Comparison of ENCODE assay signal across 17 cellular contexts in genomic region chr5:61298580-61298979, GRCh38. TPM values are rescaled to one million over a fixed set of nuclear protein-coding genes. Genes with fewer than 3 reads are reported as not detected.
DNase-seq lines count a peak whose midpoint lies in the region; ATAC-seq, FAIRE-seq and TF ChIP-seq lines count a peak whose summit lies in the region.
"Had no signal": no experiment of that assay in that cellular context is flagged by ENCODE, and none has a peak within 500 bp of the region (broad histone marks: within the 10 kb centered on the region; RNA-seq: fewer than 3 reads in every experiment).

No MANE protein-coding gene starts in this region.

- H3K4me3 ChIP-seq in PC-3 (ENCODE audit: low read length) (peak overlapping the region; percentile 11; the same call in 1 of the 2 replicates), bronchial epithelial cell (ENCODE audit: low read depth, low read length) (no peak overlapping the region), mesenchymal stem cell (ENCODE audit: insufficient read depth in 1 of 2, low read depth in 1 of 2, low read length in 2 of 2) (no peak overlapping the region)
- H3K4me3 ChIP-seq: lung, sigmoid colon, SK-N-MC, tibial nerve had no signal

- H3K4ac ChIP-seq in mesenchymal stem cell (ENCODE audit: low read depth in 1 of 2, low read length in 2 of 2) = peak overlapping the region; percentile 2 to 77

- TF ChIP-seq CTCF in PC-3 (conservative IDR thresholded peaks at IDR 0.05; ENCODE audit: low read depth, low read length) (no peak), bronchial epithelial cell (IDR thresholded peaks at IDR 0.05; ENCODE audit: insufficient read depth, low read length, severe bottlenecking) (no peak)

- H2BK15ac ChIP-seq in mesenchymal stem cell (ENCODE audit: low read depth, poor library complexity, severe bottlenecking) = peak overlapping the region; percentile 78

- H3K36me3 ChIP-seq in PC-3 (ENCODE audit: low read depth, low read length) (0 out of 2 replicates have a peak, but pooled peaks cover 3% of the 10 kb centered on the region), bronchial epithelial cell (ENCODE audit: control insufficient read depth, insufficient read depth, low read length) (no peaks in the 10 kb centered on the region), mesenchymal stem cell (ENCODE audit: control insufficient read depth in 1 of 2, insufficient read depth in 2 of 2, low read depth in 1 of 2, low read length in 2 of 2) (peaks cover 0 to 8% of the 10 kb centered on the region in 2 experiments)
- H3K36me3 ChIP-seq: sigmoid colon, tibial nerve had no signal

- peak overlapping the region; percentile 54 for H2BK120ac ChIP-seq in mesenchymal stem cell (ENCODE audit: low read depth, low read length)

- peaks cover 48% of the 10 kb centered on the region for H3K4me1 ChIP-seq in PC-3 (ENCODE audit: insufficient read depth, low read length)
- peaks cover 18% of the 10 kb centered on the region for H3K4me1 ChIP-seq in mesenchymal stem cell (ENCODE audit: control insufficient read depth, insufficient read depth, low read depth, low read length)

- H3K4me3 Mint-ChIP-seq in activated CD4-positive, alpha-beta T cell treated with anti-CD3 and anti-CD28 coated beads, Interleukin-2, amount 10 ng/mL, durations not matched to agents 7 days and 5 days = no peak overlapping the region
- H3K4me3 Mint-ChIP-seq: activated CD4-positive, alpha-beta memory T cell treated with anti-CD3 and anti-CD28 coated beads, Interleukin-2, amount 10 ng/mL, durations not matched to agents 7 days and 5 days; dendritic cell treated with granulocyte-macrophage colony-stimulating factor and Interleukin-4, amounts not matched to agents 40 ng/mL and 50 ng/mL, for 4 days; neural crest cell had no signal

- CTCF ChIA-PET in PC-3 (lab: Charles Lee) = no interaction called here
- CTCF ChIA-PET in activated CD4-positive, alpha-beta T cell treated with anti-CD3 and anti-CD28 coated beads, Interleukin-2, amount 10 ng/mL, durations not matched to agents 7 days and 5 days (lab: Charles Lee) = interaction anchor here (1.0 kb wide), 1 partner anchor 14 kb away, joined by 3 read pairs; no protein-coding TSS in a partner anchor

- H3K4me2 ChIP-seq in PC-3 (ENCODE audit: low read length) (peak overlapping the region; percentile 39), mesenchymal stem cell (ENCODE audit: low read length, poor library complexity, severe bottlenecking) (no peak overlapping the region)

- FAIRE-seq in bronchial epithelial cell (lab: Jason Lieb, UNC) = peak; percentile 55

- H3K9ac ChIP-seq in PC-3 (ENCODE audit: low read length) (no peak overlapping the region), mesenchymal stem cell (ENCODE audit: low read length) (no peak overlapping the region)

- peak overlapping the region in 1 of 2 experiments; percentile 88 for H3K18ac ChIP-seq in mesenchymal stem cell (ENCODE audit: low read depth in 1 of 2, low read length in 2 of 2)

- H3K14ac ChIP-seq in mesenchymal stem cell (ENCODE audit: low read length in 2 of 2) = no peak overlapping the region

- no peaks in the 10 kb centered on the region for H3K9me2 ChIP-seq in PC-3 (replicated peaks; ENCODE audit: low read length)

- H3K9me3 ChIP-seq in PC-3 (ENCODE audit: low read length) (no peaks in the 10 kb centered on the region), mesenchymal stem cell (ENCODE audit: control insufficient read depth, low read length) (no peaks in the 10 kb centered on the region)
- H3K9me3 ChIP-seq: sigmoid colon, tibial nerve had no signal

- DNase-seq in DMS53 (lab: John Stamatoyannopoulos, UW) (peak; percentile 46), PC-3 (peak; percentile 81), bronchial epithelial cell (ENCODE audit: low read depth) (peak; percentile 95), mesenchymal stem cell (peak; percentile 76), inferior parietal cortex (ENCODE audit: extremely low spot score) (no peak), NCI-H1417 treated with DMSO at 0.1 percent for 48 hours (lab: John Stamatoyannopoulos, UW) (no peak)
- DNase-seq in activated CD4-positive, alpha-beta T cell treated with anti-CD3 and anti-CD28 coated beads, Interleukin-2, amount 10 ng/mL, durations not matched to agents 7 days and 5 days = no peak
- DNase-seq: activated CD4-positive, alpha-beta memory T cell treated with anti-CD3 and anti-CD28 coated beads, Interleukin-2, amount 10 ng/mL, durations not matched to agents 7 days and 5 days; NCI-H2029; NK-92 treated with Interleukin-12 subunit alpha and Interleukin-12 subunit beta, amount 100 ng/mL, for 24 hours; sigmoid colon had no signal

- no peaks in the 10 kb centered on the region for H3K79me1 ChIP-seq in mesenchymal stem cell (replicated peaks; ENCODE audit: low read length, poor library complexity, severe bottlenecking)

- intact Hi-C loops in PC-3 (cut with micrococcal nuclease) = no loop called here

- no peak overlapping the region for H3K23ac ChIP-seq in mesenchymal stem cell (ENCODE audit: low read length in 2 of 2)

- H2AFZ ChIP-seq in PC-3 (ENCODE audit: low read length) = no peak overlapping the region
- H2AFZ ChIP-seq in mesenchymal stem cell (ENCODE audit: low read depth, low read length) = peak overlapping the region; percentile 8

- no peak overlapping the region for H2BK5ac ChIP-seq in mesenchymal stem cell (ENCODE audit: low read depth, low read length, poor library complexity, severe bottlenecking)

- peaks cover 5% of the 10 kb centered on the region for H3K4me1 Mint-ChIP-seq in activated CD4-positive, alpha-beta T cell treated with anti-CD3 and anti-CD28 coated beads, Interleukin-2, amount 10 ng/mL, durations not matched to agents 7 days and 5 days

- no peaks in the 10 kb centered on the region for H3K27me3 ChIP-seq in PC-3 (ENCODE audit: low read length)
- H3K27me3 ChIP-seq in bronchial epithelial cell (ENCODE audit: control insufficient read depth, insufficient read depth, low read length) = no peaks in the 10 kb centered on the region
- H3K27me3 ChIP-seq in mesenchymal stem cell (ENCODE audit: control insufficient read depth in 1 of 2, insufficient read depth in 1 of 2, low read length in 2 of 2) = no peaks in the 10 kb centered on the region
- H3K27me3 ChIP-seq: sigmoid colon, tibial nerve had no signal

- no peaks in the 10 kb centered on the region for H3K36me3 Mint-ChIP-seq in activated CD4-positive, alpha-beta T cell treated with anti-CD3 and anti-CD28 coated beads, Interleukin-2, amount 10 ng/mL, durations not matched to agents 7 days and 5 days (ENCODE audit: low read depth)

- H2BK12ac ChIP-seq in mesenchymal stem cell (ENCODE audit: low read length in 2 of 2) = peak overlapping the region; percentile 76 to 90

- H3K9me3 Mint-ChIP-seq in activated CD4-positive, alpha-beta T cell treated with anti-CD3 and anti-CD28 coated beads, Interleukin-2, amount 10 ng/mL, durations not matched to agents 7 days and 5 days = no peaks in the 10 kb centered on the region
- H3K9me3 Mint-ChIP-seq: dendritic cell treated with granulocyte-macrophage colony-stimulating factor and Interleukin-4, amounts not matched to agents 40 ng/mL and 50 ng/mL, for 4 days; neural crest cell had no signal

- peak; percentile 50 for ATAC-seq in PC-3
- no peak for ATAC-seq in GM19351 (IDR thresholded peaks at IDR 0.05; ENCODE audit: unreplicated experiment)

- no peaks in the 10 kb centered on the region for H3F3A ChIP-seq in PC-3 (ENCODE audit: low read length, unreplicated experiment)

- no peak overlapping the region for H4K8ac ChIP-seq in mesenchymal stem cell (ENCODE audit: low read length)

- no peaks in the 10 kb centered on the region for H4K20me1 ChIP-seq in PC-3 (ENCODE audit: low read length)

- no peak overlapping the region for H2AK5ac ChIP-seq in mesenchymal stem cell (ENCODE audit: low read length, severe bottlenecking)

- POLR2A ChIA-PET in PC-3 (lab: Charles Lee; ENCODE audit: unreplicated experiment) = no interaction called here
- POLR2A ChIA-PET in activated CD4-positive, alpha-beta T cell treated with anti-CD3 and anti-CD28 coated beads, Interleukin-2, amount 10 ng/mL, durations not matched to agents 7 days and 5 days (lab: Charles Lee) = no interaction called here

- WGBS in mesenchymal stem cell = 48% methylated on average over 6 of the region's 6 CpGs

- H3K79me2 ChIP-seq in PC-3 (ENCODE audit: low read length) = peaks cover 34% of the 10 kb centered on the region

- peak overlapping the region; percentile 79 for H3K27ac ChIP-seq in PC-3 (ENCODE audit: low read length)
- H3K27ac ChIP-seq in mesenchymal stem cell (ENCODE audit: low read length, poor library complexity, severe bottlenecking) = no peak overlapping the region
- H3K27ac ChIP-seq: SK-N-MC, tibial nerve had no signal

- peak overlapping the region; percentile 18 for H4K91ac ChIP-seq in mesenchymal stem cell (ENCODE audit: low read length)

- no peaks in the 10 kb centered on the region for H3K27me3 Mint-ChIP-seq in activated CD4-positive, alpha-beta T cell treated with anti-CD3 and anti-CD28 coated beads, Interleukin-2, amount 10 ng/mL, durations not matched to agents 7 days and 5 days
- H3K27me3 Mint-ChIP-seq: activated CD4-positive, alpha-beta memory T cell treated with anti-CD3 and anti-CD28 coated beads, Interleukin-2, amount 10 ng/mL, durations not matched to agents 7 days and 5 days; dendritic cell treated with granulocyte-macrophage colony-stimulating factor and Interleukin-4, amounts not matched to agents 40 ng/mL and 50 ng/mL, for 4 days had no signal

- no peak overlapping the region for H3K27ac Mint-ChIP-seq in activated CD4-positive, alpha-beta T cell treated with anti-CD3 and anti-CD28 coated beads, Interleukin-2, amount 10 ng/mL, durations not matched to agents 7 days and 5 days
- H3K27ac Mint-ChIP-seq: activated CD4-positive, alpha-beta memory T cell treated with anti-CD3 and anti-CD28 coated beads, Interleukin-2, amount 10 ng/mL, durations not matched to agents 7 days and 5 days; dendritic cell treated with granulocyte-macrophage colony-stimulating factor and Interleukin-4, amounts not matched to agents 40 ng/mL and 50 ng/mL, for 4 days had no signal

- BruUV-seq in PC-3 (replicated peaks; lab: Mats Ljungman, UMichigan) = no TSS peak

RNA-seq across cellular contexts. Expression of gene ZSWIM6, which starts 33.5 kb away (rescaled TPM):
- total RNA-seq in PC-3 (2014; rRNA removed) = 3.4 and 4.3 TPM in 2 replicates
- 5.6 and 5.8 TPM in 2 replicates for total RNA-seq in bronchial epithelial cell
- 12.1 TPM for polyA plus RNA-seq in mesenchymal stem cell (2013, experiment 1 of 2)
- 12.1 TPM for polyA plus RNA-seq in mesenchymal stem cell (2013, experiment 2 of 2)
- total RNA-seq in activated CD4-positive, alpha-beta T cell treated with anti-CD3 and anti-CD28 coated beads, Interleukin-2, amount 10 ng/mL, durations not matched to agents 7 days and 5 days = 1 to 10 TPM; 3.8 to 4.3 TPM

Comparison
In these comparisons a context has a peak if more than half of its experiments do, and no peak if none do; other contexts are left out.
1. DNase-seq: peak in DMS53 (single experiment), PC-3 (single experiment), bronchial epithelial cell (single experiment) and mesenchymal stem cell (single experiment); none in inferior parietal cortex (single experiment), NCI-H1417 treated with DMSO at 0.1 percent for 48 hours (single experiment) and activated CD4-positive, alpha-beta T cell treated with anti-CD3 and anti-CD28 coated beads, Interleukin-2, amount 10 ng/mL, durations not matched to agents 7 days and 5 days (single experiment).